In the genomic region with DNA sequence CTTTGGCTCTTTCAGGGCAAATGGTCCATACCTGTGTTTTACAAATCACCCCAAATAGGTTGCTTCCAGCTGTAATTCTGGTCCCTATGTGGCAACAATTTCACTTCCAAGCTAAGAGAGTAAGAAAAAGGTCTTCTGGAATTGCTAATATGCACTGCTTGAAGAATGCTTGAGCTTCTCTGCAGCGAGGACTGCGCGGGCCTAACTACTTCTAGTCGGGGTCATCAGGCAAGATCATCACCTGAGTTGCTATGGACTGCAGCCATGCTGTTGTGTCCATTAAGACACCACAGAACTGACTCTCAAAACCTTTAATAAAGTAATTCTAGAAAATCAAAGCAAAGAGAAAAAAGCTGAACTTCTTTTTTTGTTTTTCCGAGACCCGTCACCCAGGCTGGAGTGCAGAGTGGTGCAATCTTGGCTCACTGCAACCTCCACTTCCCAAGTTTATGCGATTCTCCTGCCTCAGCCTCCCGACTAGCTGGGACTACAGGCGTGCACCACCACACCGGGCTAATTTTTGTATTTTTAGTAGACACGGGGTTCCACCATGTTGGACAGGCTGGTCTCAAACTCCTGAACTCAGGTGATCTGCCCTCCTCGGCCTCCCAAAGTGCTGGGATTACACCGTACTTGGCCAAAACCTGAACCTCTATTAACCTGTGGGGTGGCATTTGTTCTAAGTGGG, we compare ENCODE assay signal across 8 cellular contexts. TPM values are rescaled to one million over a fixed set of nuclear protein-coding genes. Genes with fewer than 3 reads are reported as not detected.
DNase-seq lines count a peak whose midpoint lies in the region; ATAC-seq and TF ChIP-seq lines count a peak whose summit lies in the region.

No MANE protein-coding gene starts in this region.

- peak overlapping the region; percentile 80 for H3K4me3 ChIP-seq in AG04449 (ENCODE audit: low read depth, low read length)

- H3K9me3 Mint-ChIP-seq in IgD-negative memory B cell (peaks cover 0 to 1% (median 0%) of the 10 kb centered on the region in 3 donors), chondrocyte (ENCODE audit: low read depth) (no peaks in the 10 kb centered on the region)
- peaks cover 0 to 1% (median 0%) of the 10 kb centered on the region in 9 donors for H3K9me3 Mint-ChIP-seq in naive thymus-derived CD8-positive, alpha-beta T cell

- POLR2A ChIA-PET in AG04449 (lab: Yijun Ruan, JAX) = interaction anchor here (1.9 to 2.3 kb wide), 2 partner anchors 17 kb away, joined by 9 to 10 read pairs; a partner anchor contains a TSS
- POLR2A ChIA-PET in naive thymus-derived CD8-positive, alpha-beta T cell (lab: Charles Lee) = interaction anchor here (0.6 to 5.3 kb wide), 5 partner anchors 16 to 449 kb away, joined by 4 to 51 read pairs (median 6); a partner anchor contains a TSS

- DNase-seq in AG04449 (ENCODE audit: low read depth, low spot score) = no peak
- DNase-seq in chondrocyte (ENCODE audit: low spot score) = no peak
- DNase-seq in naive thymus-derived CD8-positive, alpha-beta T cell = no peak
- no peak for DNase-seq in NCI-H2081 (lab: John Stamatoyannopoulos, UW)
- no peak for DNase-seq in AG08395 (ENCODE audit: low spot score)

- H3K4me1 Mint-ChIP-seq in IgD-negative memory B cell = peaks cover 45 to 50% (median 48%) of the 10 kb centered on the region in 3 donors
- peaks cover 62% of the 10 kb centered on the region for H3K4me1 Mint-ChIP-seq in chondrocyte (ENCODE audit: low read depth)
- H3K4me1 Mint-ChIP-seq in naive thymus-derived CD8-positive, alpha-beta T cell = peaks cover 27 to 72% (median 61%) of the 10 kb centered on the region in 4 donors

- no peak for ATAC-seq in naive thymus-derived CD8-positive, alpha-beta T cell
- no peak for ATAC-seq in HG02763 (IDR thresholded peaks at IDR 0.05; ENCODE audit: unreplicated experiment)
- ATAC-seq in GM18498 (IDR thresholded peaks at IDR 0.05; ENCODE audit: unreplicated experiment) = no peak

- H3K4me3 Mint-ChIP-seq in IgD-negative memory B cell (peak overlapping the region; percentile 21 to 98 (median 96)), chondrocyte (ENCODE audit: unreplicated experiment) (peak overlapping the region; percentile 90)
- peak overlapping the region; percentile 47 to 100 (median 92) for H3K4me3 Mint-ChIP-seq in naive thymus-derived CD8-positive, alpha-beta T cell

- CTCF ChIA-PET in AG04449 (lab: Yijun Ruan, JAX) = interaction anchor here (0.7 to 4.3 kb wide), 5 partner anchors 9 to 646 kb away, joined by 3 to 45 read pairs (median 5); a partner anchor contains a TSS

- no peak for TF ChIP-seq CTCF in AG04449 (IDR thresholded peaks at IDR 0.05; ENCODE audit: insufficient read depth, low read length, missing control alignments)
- TF ChIP-seq CTCF in chondrocyte (IDR thresholded peaks at IDR 0.05) = no peak

- H3K27me3 Mint-ChIP-seq in IgD-negative memory B cell = no peaks in the 10 kb centered on the region
- H3K27me3 Mint-ChIP-seq in chondrocyte (ENCODE audit: low read depth) = no peaks in the 10 kb centered on the region
- peaks cover 0 to 3% (median 0%) of the 10 kb centered on the region in 5 donors for H3K27me3 Mint-ChIP-seq in naive thymus-derived CD8-positive, alpha-beta T cell

- H3K27ac Mint-ChIP-seq in IgD-negative memory B cell = peak overlapping the region; percentile 59 to 99 (median 98)
- H3K27ac Mint-ChIP-seq in chondrocyte (ENCODE audit: unreplicated experiment) = peak overlapping the region; percentile 99
- H3K27ac Mint-ChIP-seq in naive thymus-derived CD8-positive, alpha-beta T cell = peak overlapping the region; percentile 48 to 100 (median 100)

- H3K36me3 Mint-ChIP-seq in IgD-negative memory B cell (no peaks in the 10 kb centered on the region), chondrocyte (ENCODE audit: low read depth) (peaks cover 8% of the 10 kb centered on the region)
- H3K36me3 Mint-ChIP-seq in naive thymus-derived CD8-positive, alpha-beta T cell = peaks cover 0 to 13% (median 3%) of the 10 kb centered on the region in 3 donors

RNA-seq across cellular contexts. Expression of a gene that starts 2.2 kb away (rescaled TPM):
- 5.4 TPM for polyA plus RNA-seq in IgD-negative memory B cell
- total RNA-seq in chondrocyte = 80.3 to 87.0 TPM (median 85.7 TPM) in 3 replicates
- total RNA-seq in naive thymus-derived CD8-positive, alpha-beta T cell = 10 to 100 TPM; 50.5 to 52.6 TPM
- 1 to 10 TPM; 6.7 to 8.2 (median 7.8) TPM for polyA plus RNA-seq in naive thymus-derived CD8-positive, alpha-beta T cell

RNA-seq across cellular contexts. Expression of a gene that starts 7.2 kb away (rescaled TPM):
- polyA plus RNA-seq in IgD-negative memory B cell = 46.7 TPM
- total RNA-seq in chondrocyte = 37.7 to 58.6 TPM (median 43.3 TPM) in 3 replicates
- total RNA-seq in naive thymus-derived CD8-positive, alpha-beta T cell = 10 to 100 TPM; 64.6 to 73.3 TPM
- 10 to 100 TPM; 17.2 to 29.3 (median 22.6) TPM for polyA plus RNA-seq in naive thymus-derived CD8-positive, alpha-beta T cell

RNA-seq across cellular contexts. Expression of a gene that starts 16.8 kb away (rescaled TPM):
- polyA plus RNA-seq in IgD-negative memory B cell = 67.0 TPM
- total RNA-seq in chondrocyte = 44.8 to 54.1 TPM (median 47.7 TPM) in 3 replicates
- 10 to 100 TPM; 56.1 to 60.9 TPM for total RNA-seq in naive thymus-derived CD8-positive, alpha-beta T cell
- 10 to 100 TPM; 67.2 to 79.3 (median 75.9) TPM for polyA plus RNA-seq in naive thymus-derived CD8-positive, alpha-beta T cell

RNA-seq across cellular contexts. Expression of a gene that starts 42.1 kb away (rescaled TPM):
- polyA plus RNA-seq in IgD-negative memory B cell = 4.9 TPM
- total RNA-seq in chondrocyte = 29.9 to 44.5 TPM (median 33.5 TPM) in 3 replicates
- total RNA-seq in naive thymus-derived CD8-positive, alpha-beta T cell = 10 to 100 TPM; 33.2 to 36.7 TPM
- 10 to 100 TPM in 2 of 3 donors, 1 to 10 TPM in 1; 4.3 to 11.6 (median 11.2) TPM for polyA plus RNA-seq in naive thymus-derived CD8-positive, alpha-beta T cell

RNA-seq across cellular contexts. Expression of a gene that starts 42.4 kb away (rescaled TPM):
- not detected for polyA plus RNA-seq in IgD-negative memory B cell
- total RNA-seq in chondrocyte = 1.5 to 5.4 TPM (median 1.8 TPM) in 3 replicates
- under 1 TPM; 0.29 to 0.96 TPM for total RNA-seq in naive thymus-derived CD8-positive, alpha-beta T cell
- polyA plus RNA-seq in naive thymus-derived CD8-positive, alpha-beta T cell = not detected
